Comparison of ENCODE assay signal across 2 cellular contexts in the genomic region with DNA sequence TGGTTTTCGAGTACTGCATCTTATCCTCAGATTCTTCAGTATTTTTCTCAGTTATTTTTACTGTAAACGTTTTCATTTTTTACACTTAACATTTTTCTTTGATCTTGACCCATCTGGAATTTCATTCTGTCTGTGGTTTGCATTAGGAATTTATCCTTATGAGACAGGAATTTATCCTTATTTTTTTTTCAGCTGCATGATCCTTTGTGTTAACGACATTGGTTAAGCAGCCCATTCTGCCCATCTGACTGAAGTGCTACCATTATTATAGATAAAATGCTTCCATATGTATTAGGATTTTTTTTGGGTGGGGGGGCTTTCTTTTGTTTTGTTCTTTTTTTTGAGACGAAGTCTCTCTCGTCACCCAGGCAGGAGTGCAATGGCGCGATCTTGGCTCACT.
TF ChIP-seq lines count a peak whose summit lies in the region.

No MANE protein-coding gene starts in this region.

TF ChIP-seq in GM12878, 131 proteins besides CTCF, POLR2A, EP300 and RAD21:
- TF ChIP-seq PBX3 (IDR thresholded peaks at IDR 0.05; ENCODE audit: insufficient replicate concordance, low read depth, low read length): no peak
- no peak for TF ChIP-seq ETV6 (conservative IDR thresholded peaks at IDR 0.05 in 1 of 2, IDR thresholded peaks at IDR 0.05 in 1 of 2; ENCODE audit: borderline replicate concordance in 1 of 2, low read depth in 1 of 2)
- TF ChIP-seq SMARCA5 (IDR thresholded peaks at IDR 0.05): no peak
TF ChIP-seq in GM12878: peak in this region for 0.

TF ChIP-seq in GM23338, 12 proteins besides CTCF, POLR2A, EP300 and RAD21:
- TF ChIP-seq REST (IDR thresholded peaks at IDR 0.05; ENCODE audit: unreplicated experiment) (no peak), JUNB (IDR thresholded peaks at IDR 0.05; ENCODE audit: unreplicated experiment) (no peak), NANOG (IDR thresholded peaks at IDR 0.05; ENCODE audit: borderline replicate concordance) (no peak), ZNF114 (CRISPR knock-in tag; IDR thresholded peaks at IDR 0.05) (no peak), ZNF331 (CRISPR knock-in tag; IDR thresholded peaks at IDR 0.05; ENCODE audit: low read depth) (no peak), CREB1 (CRISPR knock-in tag; IDR thresholded peaks at IDR 0.05; ENCODE audit: low read depth) (no peak), EZH2 (IDR thresholded peaks at IDR 0.05; ENCODE audit: low read depth, unreplicated experiment) (no peak), POLR2AphosphoS5 (IDR thresholded peaks at IDR 0.05; ENCODE audit: low read depth) (no peak), STAT1 (IDR thresholded peaks at IDR 0.05; ENCODE audit: unreplicated experiment) (no peak)
